22 cellular contexts compared by ENCODE assay signal in genomic region chr18:50190236-50190635, GRCh38. TPM values are rescaled to one million over a fixed set of nuclear protein-coding genes. Genes with fewer than 3 reads are reported as not detected.
DNase-seq lines count a peak whose midpoint lies in the region; ATAC-seq, FAIRE-seq and TF ChIP-seq lines count a peak whose summit lies in the region.
"Had no signal": no experiment of that assay in that cellular context is flagged by ENCODE, and none has a peak within 500 bp of the region (broad histone marks: within the 10 kb centered on the region; RNA-seq: fewer than 3 reads in every experiment).

No MANE protein-coding gene starts in this region.

- no peak for TF ChIP-seq CTCF in bronchial epithelial cell (IDR thresholded peaks at IDR 0.05; ENCODE audit: insufficient read depth, low read length, severe bottlenecking)

- FAIRE-seq in bronchial epithelial cell (lab: Jason Lieb, UNC): peak; percentile 68
- FAIRE-seq: HTR-8/SVneo had no signal

- H3K9me3 Mint-ChIP-seq in activated naive CD4-positive, alpha-beta T cell treated with anti-CD3 and anti-CD28 coated beads, Interleukin-2, amount 50 U/mL, for 72 hours: no peaks in the 10 kb centered on the region
- H3K9me3 Mint-ChIP-seq: CD4-positive, alpha-beta memory T cell; endodermal cell had no signal

- H3K36me3 Mint-ChIP-seq in activated naive CD4-positive, alpha-beta T cell treated with anti-CD3 and anti-CD28 coated beads, Interleukin-2, amount 50 U/mL, for 72 hours: no peaks in the 10 kb centered on the region
- H3K36me3 Mint-ChIP-seq: CD4-positive, alpha-beta memory T cell had no signal

- ATAC-seq in activated naive CD4-positive, alpha-beta T cell treated with anti-CD3 and anti-CD28 coated beads, Interleukin-2, amount 50 U/mL, for 72 hours: peak; percentile 76 to 77
- ATAC-seq in HG02759 (IDR thresholded peaks at IDR 0.05; ENCODE audit: unreplicated experiment): no peak
- ATAC-seq: left lung, sciatic nerve had no signal

- DNase-seq in activated naive CD4-positive, alpha-beta T cell treated with anti-CD3 and anti-CD28 coated beads, Interleukin-2, amount 50 U/mL, for 72 hours (ENCODE audit: low spot score in 2 of 2): no peak
- no peak for DNase-seq in activated naive CD4-positive, alpha-beta T cell treated with Interleukin-2 at 50 U/mL for 16 hours
- DNase-seq in NCI-H226 (peak; percentile 75), bronchial epithelial cell (ENCODE audit: low read depth) (peak; percentile 94), renal cortical epithelial cell (ENCODE audit: low read depth) (peak; percentile 82), NCI-H446 treated with DMSO at 0.1 percent for 48 hours (lab: John Stamatoyannopoulos, UW) (no peak), NCI-H446 (lab: John Stamatoyannopoulos, UW) (no peak)
- DNase-seq: activated CD4-positive, alpha-beta T cell treated with anti-CD3 and anti-CD28 coated beads for 4 hours; CD4-positive, alpha-beta memory T cell; endodermal cell; foreskin melanocyte; left lung; NCI-H2029; NCI-H524; occipital lobe; stimulated activated CD4-positive, alpha-beta T cell treated with anti-CD3 and anti-CD28 coated beads, Interleukin-4, amount 100 ng/mL, for 4 hours; stimulated activated CD8-positive, alpha-beta memory T cell treated with anti-CD3 and anti-CD28 coated beads, Interleukin-4, amount 100 ng/mL, for 48 hours had no signal

- no peaks in the 10 kb centered on the region for H3K27me3 ChIP-seq in bronchial epithelial cell (ENCODE audit: control insufficient read depth, insufficient read depth, low read length)

- peak overlapping the region in 1 of 2 donors; percentile 11 for H3K27ac Mint-ChIP-seq in activated naive CD4-positive, alpha-beta T cell treated with anti-CD3 and anti-CD28 coated beads, Interleukin-2, amount 50 U/mL, for 72 hours
- H3K27ac Mint-ChIP-seq: CD4-positive, alpha-beta memory T cell; endodermal cell had no signal

- no peaks in the 10 kb centered on the region for H3K36me3 ChIP-seq in bronchial epithelial cell (ENCODE audit: control insufficient read depth, insufficient read depth, low read length)
- H3K36me3 ChIP-seq: left lung, SJSA1, thoracic aorta had no signal

- H3K4me3 ChIP-seq in bronchial epithelial cell (ENCODE audit: low read depth, low read length): no peak overlapping the region
- H3K4me3 ChIP-seq: left lung, SJSA1, thoracic aorta had no signal

RNA-seq across cellular contexts. Expression of gene MYO5B, which starts 4.7 kb away (rescaled TPM):
- under 1 TPM; 0.27 to 0.41 TPM for total RNA-seq in activated naive CD4-positive, alpha-beta T cell treated with anti-CD3 and anti-CD28 coated beads, Interleukin-2, amount 50 U/mL, for 72 hours
- total RNA-seq in bronchial epithelial cell (31.3 and 66.8 TPM in 2 replicates), renal cortical epithelial cell (50.0 and 79.2 TPM in 2 replicates)
- total RNA-seq: CD4-positive, alpha-beta memory T cell had no signal

Comparison
In these comparisons a context has a peak if more than half of its experiments do, and no peak if none do; other contexts are left out.
1. DNase-seq: peak in NCI-H226 (single experiment), bronchial epithelial cell (single experiment) and renal cortical epithelial cell (single experiment); none in activated naive CD4-positive, alpha-beta T cell treated with anti-CD3 and anti-CD28 coated beads, Interleukin-2, amount 50 U/mL, for 72 hours (0 of 2), activated naive CD4-positive, alpha-beta T cell treated with Interleukin-2 at 50 U/mL for 16 hours (single experiment), NCI-H446 treated with DMSO at 0.1 percent for 48 hours (single experiment) and NCI-H446 (0 of 2).
2. RNA of gene MYO5B, which starts 4.7 kb away (total RNA-seq): 50.0 to 79.2 TPM in renal cortical epithelial cell and 31.3 to 66.8 TPM in bronchial epithelial cell; 0.27 to 0.41 TPM in activated naive CD4-positive, alpha-beta T cell treated with anti-CD3 and anti-CD28 coated beads, Interleukin-2, amount 50 U/mL, for 72 hours; every median in the first group is over 10 times any median in the second.